Comparison of ENCODE assay signal across 15 cellular contexts in genomic region chr11:812390-812789, GRCh38. TPM values are rescaled to one million over a fixed set of nuclear protein-coding genes. Genes with fewer than 3 reads are reported as not detected.
A peak's percentile ranks its signal among the peaks of the same experiment; 100 is the strongest.
DNase-seq lines count a peak whose midpoint lies in the region; ATAC-seq and TF ChIP-seq lines count a peak whose summit lies in the region.
"Had no signal": no experiment of that assay in that cellular context is flagged by ENCODE, and none has a peak within 500 bp of the region (broad histone marks: within the 10 kb centered on the region; RNA-seq: fewer than 3 reads in every experiment).

No MANE protein-coding gene starts in this region.

- H4K8ac ChIP-seq in mesendoderm (ENCODE audit: low read depth, low read length) = no peak overlapping the region

- no peak overlapping the region for H3K4ac ChIP-seq in mesendoderm (ENCODE audit: low read depth, low read length)

- H3K4me1 Mint-ChIP-seq in activated CD4-positive, alpha-beta memory T cell treated with anti-CD3 and anti-CD28 coated beads for 36 hours (ENCODE audit: low read depth) = peaks cover 27% of the 10 kb centered on the region

- peaks cover 64% of the 10 kb centered on the region for H3K36me3 ChIP-seq in DOHH2 (ENCODE audit: control insufficient read depth, low read length)
- peaks cover 19% of the 10 kb centered on the region for H3K36me3 ChIP-seq in mesendoderm (ENCODE audit: control insufficient read depth, insufficient read depth, low read length)
- peaks cover 0 to 48% (median 31%) of the 10 kb centered on the region in 6 donors for H3K36me3 ChIP-seq in spleen

- H2BK5ac ChIP-seq in mesendoderm (ENCODE audit: low read length) = no peak overlapping the region

- H3K9ac ChIP-seq in mesendoderm (ENCODE audit: low read length) = peak overlapping the region; percentile 99

- peaks cover 19% of the 10 kb centered on the region for H3K79me1 ChIP-seq in mesendoderm (ENCODE audit: low read length)

- WGBS in mesendoderm (ENCODE audit: extremely low coverage, insufficient coverage, low lambda C conversion rate) = no CpG with 5 or more reads among the region's 3 CpGs
- 72 to 81% methylated on average over 2 to 3 of the region's 3 CpGs for WGBS in lower leg skin, 2 donors
- WGBS in spleen, 5 donors = 82 to 97% (median 92%) methylated on average over 2 to 3 of the region's 3 CpGs

- peaks cover 40% of the 10 kb centered on the region for H3K4me1 ChIP-seq in DOHH2 (ENCODE audit: control insufficient read depth, low read length)
- H3K4me1 ChIP-seq in mesendoderm (ENCODE audit: control insufficient read depth, low read depth, low read length) = peaks cover 3% of the 10 kb centered on the region
- peaks cover 16 to 51% (median 38%) of the 10 kb centered on the region in 6 donors for H3K4me1 ChIP-seq in spleen

- no peak for DNase-seq in activated CD4-positive, alpha-beta memory T cell treated with anti-CD3 and anti-CD28 coated beads for 36 hours
- no peak for DNase-seq in mesendoderm
- no peak for DNase-seq in NCI-H187 (lab: John Stamatoyannopoulos, UW)
- DNase-seq in lower leg skin (ENCODE audit: low spot score in 2 of 2) = no peak
- DNase-seq in spleen = no peak
- DNase-seq: BE2C; body of pancreas; heart right ventricle; NCI-H2081; NK-92 treated with Interleukin-12 subunit alpha and Interleukin-12 subunit beta, amount 100 ng/mL, for 24 hours; occipital lobe had no signal

- CTCF ChIA-PET in activated CD4-positive, alpha-beta memory T cell treated with anti-CD3 and anti-CD28 coated beads for 36 hours (lab: Charles Lee) = no interaction called here

- H3K9me3 Mint-ChIP-seq in activated CD4-positive, alpha-beta memory T cell treated with anti-CD3 and anti-CD28 coated beads for 36 hours = no peaks in the 10 kb centered on the region

- no peak overlapping the region for H2AK5ac ChIP-seq in mesendoderm (ENCODE audit: low read length)

- H3K9me3 ChIP-seq in DOHH2 (ENCODE audit: control insufficient read depth, insufficient read depth, low read length) = no peaks in the 10 kb centered on the region
- no peaks in the 10 kb centered on the region for H3K9me3 ChIP-seq in spleen
- H3K9me3 ChIP-seq: BE2C, body of pancreas, heart right ventricle had no signal

- no peak overlapping the region for H3K18ac ChIP-seq in mesendoderm (ENCODE audit: low read length)

- no peak overlapping the region for H2BK15ac ChIP-seq in mesendoderm (replicated peaks; ENCODE audit: low read depth)

- H2BK120ac ChIP-seq in mesendoderm (ENCODE audit: low read depth, low read length) = no peak overlapping the region

- H3K27ac ChIP-seq in 22Rv1 (peak overlapping the region; percentile 93), DOHH2 (ENCODE audit: low read depth, low read length) (no peak overlapping the region), mesendoderm (ENCODE audit: low read depth, low read length) (no peak overlapping the region), spleen (no peak overlapping the region)
- H3K27ac ChIP-seq: body of pancreas, heart right ventricle had no signal

- H3K27me3 Mint-ChIP-seq in activated CD4-positive, alpha-beta memory T cell treated with anti-CD3 and anti-CD28 coated beads for 36 hours = no peaks in the 10 kb centered on the region

- TF ChIP-seq CTCF in 22Rv1 (IDR thresholded peaks at IDR 0.05) = no peak
- no peak for TF ChIP-seq CTCF in DOHH2 (IDR thresholded peaks at IDR 0.05; ENCODE audit: low read depth, low read length, poor library complexity, severe bottlenecking)
- TF ChIP-seq CTCF in lower leg skin (IDR thresholded peaks at IDR 0.05) = no peak
- no peak for TF ChIP-seq CTCF in spleen (IDR thresholded peaks at IDR 0.05 in 8 of 11, conservative IDR thresholded peaks at IDR 0.05 in 3 of 11)

- peaks cover 20% of the 10 kb centered on the region; the same call in 1 of the 2 replicates for H4K20me1 ChIP-seq in DOHH2 (ENCODE audit: control insufficient read depth, insufficient read depth, low read depth, low read length)

- TF ChIP-seq POLR2A in lower leg skin (IDR thresholded peaks at IDR 0.05) (no peak), spleen (IDR thresholded peaks at IDR 0.05) (no peak)

- H3K56ac ChIP-seq in mesendoderm (ENCODE audit: low read length) = peak overlapping the region; percentile 42

- peaks cover 59% of the 10 kb centered on the region for H3F3A ChIP-seq in DOHH2 (ENCODE audit: control insufficient read depth, insufficient read depth)

- no peak overlapping the region for H4K5ac ChIP-seq in mesendoderm (ENCODE audit: low read length)

- H3K4me3 Mint-ChIP-seq in activated CD4-positive, alpha-beta memory T cell treated with anti-CD3 and anti-CD28 coated beads for 36 hours = peak overlapping the region; percentile 92

- H3K4me2 ChIP-seq in DOHH2 (ENCODE audit: low read length) (peak overlapping the region; percentile 67; the same call in 1 of the 2 replicates), mesendoderm (ENCODE audit: low read length) (no peak overlapping the region)

- H3K27me3 ChIP-seq in DOHH2 (ENCODE audit: control insufficient read depth, low read length) = no peaks in the 10 kb centered on the region
- H3K27me3 ChIP-seq in mesendoderm (ENCODE audit: insufficient read depth, low read length, poor library complexity) = no peaks in the 10 kb centered on the region
- H3K27me3 ChIP-seq in spleen (replicated peaks in 1 of 7) = no peaks in the 10 kb centered on the region
- H3K27me3 ChIP-seq: BE2C, body of pancreas, heart right ventricle had no signal

- no peak overlapping the region for H3K4me3 ChIP-seq in DOHH2 (ENCODE audit: low read length)
- H3K4me3 ChIP-seq in mesendoderm (ENCODE audit: low read length) = no peak overlapping the region
- no peak overlapping the region for H3K4me3 ChIP-seq in lower leg skin (ENCODE audit: low read depth, poor library complexity, severe bottlenecking)
- no peak overlapping the region for H3K4me3 ChIP-seq in spleen
- H3K4me3 ChIP-seq: body of pancreas had no signal

- no peak overlapping the region for H3K23ac ChIP-seq in mesendoderm (ENCODE audit: low read length)

- peaks cover 36% of the 10 kb centered on the region for H3K36me3 Mint-ChIP-seq in activated CD4-positive, alpha-beta memory T cell treated with anti-CD3 and anti-CD28 coated beads for 36 hours

- no peak for ATAC-seq in HG03354 (IDR thresholded peaks at IDR 0.05; ENCODE audit: poor library complexity, severe bottlenecking, unreplicated experiment)
- ATAC-seq: body of pancreas, heart right ventricle, left lobe of liver had no signal

- H3K27ac Mint-ChIP-seq in activated CD4-positive, alpha-beta memory T cell treated with anti-CD3 and anti-CD28 coated beads for 36 hours = peak overlapping the region; percentile 77

- H3K9me2 ChIP-seq in DOHH2 (replicated peaks; ENCODE audit: control insufficient read depth, low read length) = no peaks in the 10 kb centered on the region

- POLR2A ChIA-PET in activated CD4-positive, alpha-beta memory T cell treated with anti-CD3 and anti-CD28 coated beads for 36 hours (lab: Charles Lee) = interaction anchor here (0.8 to 1.7 kb wide), 4 partner anchors 10 to 28 kb away, joined by 3 to 5 read pairs (median 4); no protein-coding TSS in a partner anchor

- peaks cover 45% of the 10 kb centered on the region for H3K79me2 ChIP-seq in DOHH2 (ENCODE audit: control insufficient read depth, low read length)
- peaks cover 33% of the 10 kb centered on the region for H3K79me2 ChIP-seq in mesendoderm (ENCODE audit: control insufficient read depth, insufficient read depth, low read length)

- intact Hi-C loops in activated CD4-positive, alpha-beta memory T cell treated with anti-CD3 and anti-CD28 coated beads for 36 hours (cut with micrococcal nuclease) = no loop called here
- intact Hi-C loops in lower leg skin (cut with DNase I; ENCODE audit: low total_unique reads) (no loop called here), spleen (cut with DNase I; ENCODE audit: low total_unique reads) (no loop called here)

RNA-seq across cellular contexts. Expression of gene RPLP2, which starts 2.6 kb away (rescaled TPM):
- 1,000 to 10,000 TPM; 2,941 to 2,963 TPM for total RNA-seq in activated CD4-positive, alpha-beta memory T cell treated with anti-CD3 and anti-CD28 coated beads for 36 hours
- polyA plus RNA-seq in mesendoderm (2013, experiment 1 of 2) = 5,392 TPM
- 5,255 TPM for polyA plus RNA-seq in mesendoderm (2013, experiment 2 of 2)
- total RNA-seq in lower leg skin (1,000 to 10,000 TPM in 1 of 4 donors, 100 to 1,000 TPM in 3; 479 to 1,471 (median 745) TPM), spleen (1,000 to 10,000 TPM in 4 of 7 donors, 100 to 1,000 TPM in 3; 514 to 2,829 (median 2,309) TPM)
- polyA plus RNA-seq in spleen = 1,000 to 10,000 TPM; 3,174 to 3,944 (median 3,784) TPM

RNA-seq across cellular contexts. Expression of gene PNPLA2, which starts 6.3 kb away (rescaled TPM):
- total RNA-seq in activated CD4-positive, alpha-beta memory T cell treated with anti-CD3 and anti-CD28 coated beads for 36 hours = 10 to 100 TPM; 33.2 to 35.0 TPM
- polyA plus RNA-seq in mesendoderm (2013, experiment 1 of 2) = 25.3 TPM
- 26.5 TPM for polyA plus RNA-seq in mesendoderm (2013, experiment 2 of 2)
- total RNA-seq in lower leg skin = 10 to 100 TPM; 55.5 to 99.7 (median 72.4) TPM
- 100 to 1,000 TPM in 5 of 7 donors, 10 to 100 TPM in 2; 65.8 to 131 (median 113) TPM for total RNA-seq in spleen
- polyA plus RNA-seq in spleen = 100 to 1,000 TPM in 1 of 3 donors, 10 to 100 TPM in 2; 46.3 to 103 (median 75.0) TPM

RNA-seq across cellular contexts. Expression of gene PIDD1, which starts 7.4 kb away (rescaled TPM):
- total RNA-seq in activated CD4-positive, alpha-beta memory T cell treated with anti-CD3 and anti-CD28 coated beads for 36 hours = 10 to 100 TPM; 28.3 to 32.1 TPM
- polyA plus RNA-seq in mesendoderm (2013, experiment 1 of 2) = 9.5 TPM
- 9.2 TPM for polyA plus RNA-seq in mesendoderm (2013, experiment 2 of 2)
- total RNA-seq in lower leg skin = 10 to 100 TPM; 16.4 to 44.3 (median 24.5) TPM
- 10 to 100 TPM; 18.1 to 26.4 (median 19.3) TPM for total RNA-seq in spleen
- 10 to 100 TPM; 16.8 to 42.7 (median 32.8) TPM for polyA plus RNA-seq in spleen

RNA-seq across cellular contexts. Expression of gene SLC25A22, which starts 14.3 kb away (rescaled TPM):
- total RNA-seq in activated CD4-positive, alpha-beta memory T cell treated with anti-CD3 and anti-CD28 coated beads for 36 hours = 10 to 100 TPM; 28.4 to 32.2 TPM
- polyA plus RNA-seq in mesendoderm (2013, experiment 1 of 2) = 30.5 TPM
- 30.6 TPM for polyA plus RNA-seq in mesendoderm (2013, experiment 2 of 2)
- total RNA-seq in lower leg skin (10 to 100 TPM; 10.9 to 19.2 (median 14.8) TPM), spleen (10 to 100 TPM in 6 of 7 donors, 1 to 10 TPM in 1; 8.9 to 23.2 (median 14.5) TPM)
- polyA plus RNA-seq in spleen = 10 to 100 TPM in 1 of 3 donors, 1 to 10 TPM in 2; 6.3 to 14.5 (median 8.5) TPM

RNA-seq across cellular contexts. Expression of gene CRACR2B, which starts 15.3 kb away (rescaled TPM):
- 1 to 10 TPM; 1.8 to 2.3 TPM for total RNA-seq in activated CD4-positive, alpha-beta memory T cell treated with anti-CD3 and anti-CD28 coated beads for 36 hours
- 5.0 TPM for polyA plus RNA-seq in mesendoderm (2013, experiment 1 of 2)
- polyA plus RNA-seq in mesendoderm (2013, experiment 2 of 2) = 4.8 TPM
- total RNA-seq in lower leg skin (10 to 100 TPM; 14.5 to 47.9 (median 32.3) TPM), spleen (10 to 100 TPM; 10.2 to 28.0 (median 15.3) TPM)
- polyA plus RNA-seq in spleen = 10 to 100 TPM in 2 of 3 donors, 1 to 10 TPM in 1; 6.1 to 34.1 (median 12.6) TPM
